Comparison of ENCODE assay signal across 8 cellular contexts in genomic region chr17:3754458-3755334, GRCh38. TPM values are rescaled to one million over a fixed set of nuclear protein-coding genes. Genes with fewer than 3 reads are reported as not detected.
DNase-seq lines count a peak whose midpoint lies in the region; ATAC-seq, FAIRE-seq and TF ChIP-seq lines count a peak whose summit lies in the region.

No MANE protein-coding gene starts in this region.

- WGBS in neuronal stem cell (ENCODE audit: extremely low coverage in 2 of 2, insufficient read length in 2 of 2, insufficient replicate concordance in 1 of 2), 2 donors, result no CpG with 5 or more reads among the region's 56 CpGs
- 6 to 12% methylated on average over 56 of the region's 56 CpGs for WGBS in sigmoid colon, 2 donors

- peak overlapping the region; percentile 89 for H3K18ac ChIP-seq in neuronal stem cell (ENCODE audit: low read length)

- TF ChIP-seq CTCF in epithelial cell of esophagus (IDR thresholded peaks at IDR 0.05; ENCODE audit: insufficient read depth, low read depth, low read length, missing control alignments), result no peak
- TF ChIP-seq CTCF in sigmoid colon (IDR thresholded peaks at IDR 0.05), result no peak
- no peak for TF ChIP-seq CTCF in D721Med (IDR thresholded peaks at IDR 0.05; ENCODE audit: insufficient read depth, missing control alignments)

- no peaks in the 10 kb centered on the region for H3K27me3 Mint-ChIP-seq in CD4-positive, alpha-beta memory T cell

- H3K27ac ChIP-seq in CD4-positive, alpha-beta memory T cell (ENCODE audit: low read depth, low read length), result peak overlapping the region; percentile 60
- H3K27ac ChIP-seq in neuronal stem cell (replicated peaks; ENCODE audit: low read length) (no peak overlapping the region), sigmoid colon (no peak overlapping the region)

- ATAC-seq in HG03469 (IDR thresholded peaks at IDR 0.05; ENCODE audit: unreplicated experiment), result no peak

- H3K27ac Mint-ChIP-seq in CD4-positive, alpha-beta memory T cell, result peak overlapping the region; percentile 36 to 85 (median 68)

- no peaks in the 10 kb centered on the region for H3K27me3 ChIP-seq in CD4-positive, alpha-beta memory T cell (ENCODE audit: insufficient read depth, low read length)
- H3K27me3 ChIP-seq in neuronal stem cell (ENCODE audit: control insufficient read depth in 3 of 3, insufficient read depth in 3 of 3, low read depth in 1 of 3, low read length in 3 of 3), result peaks cover 0 to 34% (median 2%) of the 10 kb centered on the region in 3 experiments
- H3K27me3 ChIP-seq in sigmoid colon, result peaks cover 10 to 25% (median 12%) of the 10 kb centered on the region in 3 donors

- H3K9ac ChIP-seq in neuronal stem cell (ENCODE audit: low read depth, low read length, poor library complexity), result peak overlapping the region; percentile 77

- H3K4me1 Mint-ChIP-seq in CD4-positive, alpha-beta memory T cell, result peaks cover 23 to 54% (median 36%) of the 10 kb centered on the region in 4 donors

- H4K8ac ChIP-seq in neuronal stem cell (ENCODE audit: low read depth, low read length), result no peak overlapping the region

- peak; percentile 78 to 87 (median 80) for DNase-seq in CD4-positive, alpha-beta memory T cell
- DNase-seq in NCI-H1105 treated with DMSO at 0.1 percent for 48 hours (lab: John Stamatoyannopoulos, UW) (peak; percentile 91), epithelial cell of esophagus (ENCODE audit: low read depth) (peak; percentile 99), neuronal stem cell (ENCODE audit: low spot score) (peak; percentile 58), sigmoid colon (no peak), D721Med (ENCODE audit: insufficient read length, low spot score) (no peak)
- DNase-seq in activated CD4-positive, alpha-beta T cell treated with anti-CD3 and anti-CD28 coated beads, Interleukin-2, amount 50 U/mL, for 24 hours (ENCODE audit: low read depth in 1 of 2, low spot score in 1 of 2), result peak; percentile 36 to 58

- H3K4me3 Mint-ChIP-seq in CD4-positive, alpha-beta memory T cell, result peak overlapping the region in 5 of 8 donors; percentile 44 to 75 (median 64)

- TF ChIP-seq EP300 in sigmoid colon (IDR thresholded peaks at IDR 0.05), result no peak

- CTCF ChIA-PET in CD4-positive, alpha-beta memory T cell (lab: Charles Lee; ENCODE audit: partially characterized antibody), result interaction anchor here (9.8 kb wide), 1 partner anchor 17 kb away, joined by 108 read pairs; no protein-coding TSS in a partner anchor

- TF ChIP-seq POLR2A in sigmoid colon (IDR thresholded peaks at IDR 0.05), result no peak

- no peak for FAIRE-seq in D721Med (lab: Jason Lieb, UNC)

- H3K4ac ChIP-seq in neuronal stem cell (ENCODE audit: low read length), result no peak overlapping the region

- H3K79me1 ChIP-seq in neuronal stem cell (ENCODE audit: low read depth, low read length), result peaks cover 2% of the 10 kb centered on the region

- peak overlapping the region; percentile 89 for H2BK15ac ChIP-seq in neuronal stem cell (ENCODE audit: low read length)

- H3K9me3 Mint-ChIP-seq in CD4-positive, alpha-beta memory T cell, result peaks cover 0 to under 1% (median 0%) of the 10 kb centered on the region in 8 donors

- peak overlapping the region; percentile 99 for H3K23ac ChIP-seq in neuronal stem cell (ENCODE audit: low read depth, low read length, poor library complexity)

- H2BK12ac ChIP-seq in neuronal stem cell (ENCODE audit: low read length), result no peak overlapping the region

- peak overlapping the region; percentile 3 for H3K14ac ChIP-seq in neuronal stem cell (ENCODE audit: low read length)

- intact Hi-C loops in CD4-positive, alpha-beta memory T cell (cut with micrococcal nuclease), result no loop called here
- intact Hi-C loops in sigmoid colon (cut with DNase I), result no loop called here

- POLR2A ChIA-PET in CD4-positive, alpha-beta memory T cell (lab: Charles Lee; ENCODE audit: partially characterized antibody), result interaction anchor here (1.0 to 3.3 kb wide), 5 partner anchors 9 to 210 kb away, joined by 4 to 19 read pairs (median 6); partner anchors contain the start of genes ATP2A3 and NCBP3

- H2AK5ac ChIP-seq in neuronal stem cell (ENCODE audit: low read depth, low read length), result no peak overlapping the region

- H3K4me2 ChIP-seq in neuronal stem cell (ENCODE audit: insufficient read depth, low read length, poor library complexity, severe bottlenecking), result peak overlapping the region; percentile 73

- H3K9me3 ChIP-seq in CD4-positive, alpha-beta memory T cell (ENCODE audit: control insufficient read depth in 1 of 2, low read length in 2 of 2), result no peaks in the 10 kb centered on the region
- peaks cover 0 to 5% of the 10 kb centered on the region in 2 donors for H3K9me3 ChIP-seq in neuronal stem cell (replicated peaks in 1 of 2; ENCODE audit: control insufficient read depth in 2 of 2, insufficient read depth in 1 of 2, low read depth in 1 of 2, low read length in 2 of 2)
- peaks cover 0 to 2% (median 0%) of the 10 kb centered on the region in 4 donors for H3K9me3 ChIP-seq in sigmoid colon

- H4K91ac ChIP-seq in neuronal stem cell (ENCODE audit: low read depth, low read length, poor library complexity), result no peak overlapping the region

- no peaks in the 10 kb centered on the region for H3K36me3 ChIP-seq in CD4-positive, alpha-beta memory T cell (ENCODE audit: insufficient read depth, low read length)
- no peaks in the 10 kb centered on the region for H3K36me3 ChIP-seq in neuronal stem cell (replicated peaks in 1 of 2; ENCODE audit: control insufficient read depth in 2 of 2, insufficient read depth in 2 of 2, low read length in 2 of 2)
- H3K36me3 ChIP-seq in sigmoid colon, result no peaks in the 10 kb centered on the region

- peak overlapping the region; percentile 82 for H2AFZ ChIP-seq in neuronal stem cell (ENCODE audit: low read length)

- H2BK5ac ChIP-seq in neuronal stem cell (ENCODE audit: low read length), result peak overlapping the region; percentile 39

- H2BK120ac ChIP-seq in neuronal stem cell (ENCODE audit: low read depth, low read length), result no peak overlapping the region

- H3K4me1 ChIP-seq in CD4-positive, alpha-beta memory T cell (ENCODE audit: insufficient read depth, low read length), result peaks cover 33% of the 10 kb centered on the region
- H3K4me1 ChIP-seq in neuronal stem cell (ENCODE audit: control insufficient read depth in 2 of 2, insufficient read depth in 1 of 2, low read depth in 1 of 2, low read length in 2 of 2) (no peaks in the 10 kb centered on the region), sigmoid colon (peaks cover 0 to 11% (median 0%) of the 10 kb centered on the region in 4 donors)

- no peaks in the 10 kb centered on the region for H3K36me3 Mint-ChIP-seq in CD4-positive, alpha-beta memory T cell

- H3K4me3 ChIP-seq in CD4-positive, alpha-beta memory T cell (ENCODE audit: low read length in 2 of 2), result peak overlapping the region in 1 of 2 donors; percentile 51
- peak overlapping the region; percentile 63 for H3K4me3 ChIP-seq in epithelial cell of esophagus (ENCODE audit: low read length)
- peak overlapping the region in 1 of 2 donors; percentile 76 for H3K4me3 ChIP-seq in neuronal stem cell (ENCODE audit: low read length in 2 of 2)
- no peak overlapping the region for H3K4me3 ChIP-seq in sigmoid colon

RNA-seq across cellular contexts. Expression of gene HASPIN, which starts 31.0 kb away (rescaled TPM):
- under 1 TPM; 0.28 to 0.41 TPM for total RNA-seq in CD4-positive, alpha-beta memory T cell
- under 1 TPM in 1 of 2 donors, not detected in 1; 0.29 TPM for polyA plus RNA-seq in CD4-positive, alpha-beta memory T cell
- 12.3 TPM for polyA plus RNA-seq in neuronal stem cell (2013, experiment 1 of 2)
- 12.4 TPM for polyA plus RNA-seq in neuronal stem cell (2013, experiment 2 of 2)
- total RNA-seq in sigmoid colon, result under 1 TPM; under 0.01 to 0.83 (median 0.29) TPM
- polyA plus RNA-seq in sigmoid colon, result 1 to 10 TPM in 1 of 3 donors, under 1 TPM in 1, not detected in 1; 0.69 to 3.5 TPM

RNA-seq across cellular contexts. Expression of gene ITGAE, which starts 46.3 kb away (rescaled TPM):
- total RNA-seq in CD4-positive, alpha-beta memory T cell, result 10 to 100 TPM; 17.2 to 18.7 TPM
- 10 to 100 TPM; 36.6 to 43.6 TPM for polyA plus RNA-seq in CD4-positive, alpha-beta memory T cell
- polyA plus RNA-seq in neuronal stem cell (2013, experiment 1 of 2), result 59.7 TPM
- 59.3 TPM for polyA plus RNA-seq in neuronal stem cell (2013, experiment 2 of 2)
- 10 to 100 TPM; 25.2 to 43.9 (median 33.8) TPM for total RNA-seq in sigmoid colon
- polyA plus RNA-seq in sigmoid colon, result 10 to 100 TPM; 42.9 to 51.8 (median 43.2) TPM

RNA-seq across cellular contexts. Expression of gene P2RX5, which starts 58.7 kb away (rescaled TPM):
- total RNA-seq in CD4-positive, alpha-beta memory T cell, result 10 to 100 TPM; 13.8 to 16.0 TPM
- 10 to 100 TPM; 18.8 to 28.9 TPM for polyA plus RNA-seq in CD4-positive, alpha-beta memory T cell
- 0.31 TPM for polyA plus RNA-seq in neuronal stem cell (2013, experiment 1 of 2)
- 0.43 TPM for polyA plus RNA-seq in neuronal stem cell (2013, experiment 2 of 2)
- total RNA-seq in sigmoid colon, result under 1 TPM; 0.27 to 0.83 (median 0.43) TPM
- polyA plus RNA-seq in sigmoid colon, result 10 to 100 TPM in 1 of 3 donors, not detected in 2; 55.3 TPM

Comparison
In these comparisons a context has a peak if more than half of its experiments do, and no peak if none do; other contexts are left out.
1. DNase-seq: peak in CD4-positive, alpha-beta memory T cell (5 of 5), NCI-H1105 treated with DMSO at 0.1 percent for 48 hours (single experiment), activated CD4-positive, alpha-beta T cell treated with anti-CD3 and anti-CD28 coated beads, Interleukin-2, amount 50 U/mL, for 24 hours (2 of 2), epithelial cell of esophagus (single experiment) and neuronal stem cell (single experiment); none in sigmoid colon (single experiment) and D721Med (single experiment).
2. RNA of gene P2RX5, which starts 58.7 kb away (total RNA-seq): 13.8 to 16.0 TPM in CD4-positive, alpha-beta memory T cell; 0.27 to 0.83 TPM in sigmoid colon; every median in the first group is over 4 times any median in the second.